10 cellular contexts compared by ENCODE assay signal in genomic region chr6:154731296-154732218, GRCh38. TPM values are rescaled to one million over a fixed set of nuclear protein-coding genes. Genes with fewer than 3 reads are reported as not detected.
DNase-seq lines count a peak whose midpoint lies in the region; ATAC-seq and TF ChIP-seq lines count a peak whose summit lies in the region.
"Had no signal": no experiment of that assay in that cellular context is flagged by ENCODE, and none has a peak within 500 bp of the region (broad histone marks: within the 10 kb centered on the region; RNA-seq: fewer than 3 reads in every experiment).

No MANE protein-coding gene starts in this region.

- H3K4me2 ChIP-seq in IMR-90 (ENCODE audit: low read depth, low read length), result no peak overlapping the region

- H3K9ac ChIP-seq in IMR-90 (ENCODE audit: low read depth, low read length), result no peak overlapping the region

- H3K9me1 ChIP-seq in IMR-90 (ENCODE audit: insufficient read depth, low read length), result peaks cover 8% of the 10 kb centered on the region; the same call in 1 of the 2 replicates

- H2AK9ac ChIP-seq in IMR-90 (replicated peaks; ENCODE audit: low read depth, low read length, poor library complexity), result peak overlapping the region; percentile 31

- dilution Hi-C loops in IMR-90 (cut with HindIII; ENCODE audit: low sequenced_read_pairs, unreplicated experiment), result no loop called here

- TF ChIP-seq CTCF in IMR-90 (conservative IDR thresholded peaks at IDR 0.05; ENCODE audit: low read depth, low read length) (no peak), ascending aorta (IDR thresholded peaks at IDR 0.05) (no peak), nephron progenitor cell (IDR thresholded peaks at IDR 0.05) (no peak)

- no peak for ATAC-seq in IMR-90 (ENCODE audit: low read depth)
- ATAC-seq in GM19395 (IDR thresholded peaks at IDR 0.05; ENCODE audit: unreplicated experiment), result no peak

- in situ Hi-C loops in IMR-90 (cut with MboI; ENCODE audit: low sequenced_read_pairs), result no loop called here

- CTCF ChIA-PET in IMR-90 (lab: Yijun Ruan, JAX), result no interaction called here

- H3K4me3 ChIP-seq in IMR-90 (ENCODE audit: insufficient read depth, low read depth, low read length), result no peak overlapping the region
- no peak overlapping the region for H3K4me3 ChIP-seq in ascending aorta

- WGBS in IMR-90 (ENCODE audit: extremely low coverage in 2 of 2, insufficient read length in 1 of 2), 2 experiments, result 96% methylated on average over 17 of the region's 24 CpGs; no CpG with 5 or more reads in 1 of the 2 experiments

- H3K4me3 Mint-ChIP-seq in nephron progenitor cell, result peak overlapping the region; percentile 90

- H3K36me3 Mint-ChIP-seq in nephron progenitor cell (ENCODE audit: low read depth), result peaks cover 6% of the 10 kb centered on the region

- intact Hi-C loops in IMR-90 (cut with micrococcal nuclease), result loop anchor here (2.0 kb wide), 1 partner anchor 57 kb away; no protein-coding TSS in a partner anchor
- intact Hi-C loops in ascending aorta (cut with DNase I), result loop anchor here (5.0 to 10.0 kb wide), 3 partner anchors 219 to 581 kb away; partner anchors contain the start of genes CNKSR3 and TFB1M

- H2BK120ac ChIP-seq in IMR-90 (ENCODE audit: low read depth, low read length), result no peak overlapping the region

- H3K36me3 ChIP-seq in IMR-90 (ENCODE audit: control insufficient read depth, insufficient read depth, low read length), result no peaks in the 10 kb centered on the region
- no peaks in the 10 kb centered on the region for H3K36me3 ChIP-seq in ascending aorta

- peak overlapping the region; percentile 4; the same call in 1 of the 2 replicates for H2AK5ac ChIP-seq in IMR-90 (ENCODE audit: low read depth, low read length)

- peaks cover 2% of the 10 kb centered on the region for H3K4me1 ChIP-seq in IMR-90 (ENCODE audit: control insufficient read depth, insufficient read depth, low read length)
- H3K4me1 ChIP-seq in ascending aorta, result peaks cover 0 to 23% of the 10 kb centered on the region in 2 donors

- TF ChIP-seq POLR2A in IMR-90 (IDR thresholded peaks at IDR 0.05; ENCODE audit: low read depth, low read length), result no peak

- H4K8ac ChIP-seq in IMR-90 (ENCODE audit: low read depth in 2 of 2, low read length in 2 of 2), result peak overlapping the region; percentile 65 to 97; a peak in 3 of 4 replicates

- no peak overlapping the region; the same call in 1 of the 2 replicates for H3K14ac ChIP-seq in IMR-90 (replicated peaks; ENCODE audit: low read depth, low read length)

- peaks cover 34% of the 10 kb centered on the region for H3K4me1 Mint-ChIP-seq in nephron progenitor cell

- H3K27me3 Mint-ChIP-seq in nephron progenitor cell (ENCODE audit: low read depth, poor library complexity), result peaks cover 3% of the 10 kb centered on the region

- H3K79me1 ChIP-seq in IMR-90 (ENCODE audit: low read depth in 1 of 2, low read length in 2 of 2), result peaks cover 0 to 5% of the 10 kb centered on the region in 2 experiments; a peak in 2 of 4 replicates

- no peak overlapping the region for H3K56ac ChIP-seq in IMR-90 (ENCODE audit: extremely low read depth, insufficient read depth, low read length)

- POLR2A ChIA-PET in IMR-90 (lab: Charles Lee; ENCODE audit: unreplicated experiment), result no interaction called here

- no peak overlapping the region for H2BK15ac ChIP-seq in IMR-90 (ENCODE audit: low read depth, low read length)

- no peak overlapping the region for H4K91ac ChIP-seq in IMR-90 (ENCODE audit: insufficient read depth, low read depth, low read length)

- TF ChIP-seq RAD21 in IMR-90 (IDR thresholded peaks at IDR 0.05; ENCODE audit: low read length), result no peak

- H2AFZ ChIP-seq in IMR-90 (replicated peaks; ENCODE audit: low read length, poor library complexity), result no peak overlapping the region

- H3K4ac ChIP-seq in IMR-90 (ENCODE audit: low read depth, low read length), result no peak overlapping the region

- H3K23ac ChIP-seq in IMR-90 (ENCODE audit: low read depth, low read length), result peak overlapping the region; percentile 63

- BruUV-seq in IMR-90 (replicated peaks; lab: Mats Ljungman, UMichigan), result no TSS peak

- no peak overlapping the region for H3K18ac ChIP-seq in IMR-90 (ENCODE audit: low read depth, low read length)

- H3K9me3 ChIP-seq in IMR-90 (ENCODE audit: control insufficient read depth, insufficient read depth, low read length), result no peaks in the 10 kb centered on the region
- no peaks in the 10 kb centered on the region for H3K9me3 ChIP-seq in ascending aorta

- no peaks in the 10 kb centered on the region for H3K9me3 Mint-ChIP-seq in nephron progenitor cell

- peak overlapping the region; percentile 82 for H3K27ac Mint-ChIP-seq in nephron progenitor cell

- H3K27me3 ChIP-seq in IMR-90 (ENCODE audit: control insufficient read depth, insufficient read depth, low read length), result no peaks in the 10 kb centered on the region
- no peaks in the 10 kb centered on the region for H3K27me3 ChIP-seq in ascending aorta

- H2BK20ac ChIP-seq in IMR-90 (ENCODE audit: low read depth, low read length), result no peak overlapping the region

- H4K5ac ChIP-seq in IMR-90 (ENCODE audit: low read depth, low read length), result no peak overlapping the region

- H2BK5ac ChIP-seq in IMR-90 (ENCODE audit: low read depth, low read length, poor library complexity, severe bottlenecking), result no peak overlapping the region

- H3K27ac ChIP-seq in IMR-90 (ENCODE audit: insufficient read depth, low read length) (no peak overlapping the region), ascending aorta (peak overlapping the region; percentile 100)

- DNase-seq in DMS53 (lab: John Stamatoyannopoulos, UW) (peak; percentile 5), DMS53 treated with DMSO at 0.1 percent for 48 hours (lab: John Stamatoyannopoulos, UW; ENCODE audit: unreplicated experiment) (no peak), IMR-90 (no peak), ascending aorta (ENCODE audit: low spot score in 2 of 2) (no peak), nephron progenitor cell (no peak), NCI-H510A (lab: John Stamatoyannopoulos, UW) (no peak), MV-4-11 (lab: John Stamatoyannopoulos, UW) (no peak)
- DNase-seq: activated CD8-positive, alpha-beta memory T cell treated with anti-CD3 and anti-CD28 coated beads, Interleukin-2, amount 50 U/mL, for 4 hours; effector memory CD4-positive, alpha-beta T cell had no signal

- H4K20me1 ChIP-seq in IMR-90 (ENCODE audit: insufficient read depth, low read length), result peaks cover 24% of the 10 kb centered on the region

TF ChIP-seq in IMR-90, 13 proteins besides CTCF, POLR2A, EP300 and RAD21:
- TF ChIP-seq MXI1 (IDR thresholded peaks at IDR 0.05; ENCODE audit: borderline replicate concordance, low read depth, low read length) (no peak), RFX5 (IDR thresholded peaks at IDR 0.05; ENCODE audit: low read depth, low read length) (no peak), CEBPB (IDR thresholded peaks at IDR 0.05; ENCODE audit: low read depth, low read length) (no peak), USF2 (IDR thresholded peaks at IDR 0.05; ENCODE audit: low read depth, low read length) (no peak), BHLHE40 (IDR thresholded peaks at IDR 0.05; ENCODE audit: low read depth, low read length) (no peak), RCOR1 (IDR thresholded peaks at IDR 0.05; ENCODE audit: insufficient replicate concordance, low read length) (no peak), MAFK (IDR thresholded peaks at IDR 0.05; ENCODE audit: low read depth, low read length) (no peak), ELK1 (IDR thresholded peaks at IDR 0.05; ENCODE audit: borderline replicate concordance, low read depth, low read length) (no peak)

RNA-seq across cellular contexts. Expression of gene SCAF8, which starts 1.7 kb away (rescaled TPM):
- total RNA-seq in IMR-90 (2012; rRNA removed) (21.9 and 23.5 TPM in 2 replicates), ascending aorta (22.6 TPM)
- polyA plus RNA-seq in IMR-90 (2012; rRNA removed), result 13.6 and 16.1 TPM in 2 replicates
- 4.1 and 6.9 TPM in 2 replicates for polyA plus RNA-seq in IMR-90 (2012; cell fraction: cytosol; rRNA removed)
- polyA plus RNA-seq in IMR-90 (2012; cell fraction: nucleus; rRNA removed; ENCODE audit: low replicate concordance), result 5.1 and 23.0 TPM in 2 replicates
